Comparison of ENCODE assay signal across 8 cellular contexts in the genomic region with DNA sequence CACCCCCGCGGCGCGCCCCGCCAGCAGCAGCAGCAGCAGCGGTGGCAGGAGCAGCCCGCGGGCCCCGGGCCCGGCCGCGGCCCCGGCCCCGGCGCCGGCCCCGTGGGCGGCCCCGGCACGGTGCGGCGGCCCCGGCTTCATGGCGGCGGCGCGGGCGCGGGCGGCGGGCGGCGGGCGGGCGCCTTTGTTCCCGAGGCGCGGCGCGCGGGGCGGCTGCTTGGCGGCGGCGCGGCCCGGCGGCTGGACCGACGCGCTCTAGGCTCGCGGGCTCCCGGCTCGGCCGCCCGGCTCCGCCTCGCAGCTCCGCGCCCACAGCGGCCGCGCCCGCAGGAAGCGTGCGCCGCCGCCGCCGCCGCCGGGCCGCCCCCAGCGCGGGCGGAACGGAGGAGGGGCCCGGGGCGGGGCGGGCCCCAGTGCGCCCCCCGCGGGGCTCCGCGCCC. TPM values are rescaled to one million over a fixed set of nuclear protein-coding genes. Genes with fewer than 3 reads are reported as not detected.
DNase-seq lines count a peak whose midpoint lies in the region; ATAC-seq and TF ChIP-seq lines count a peak whose summit lies in the region.

A gene with protein sequence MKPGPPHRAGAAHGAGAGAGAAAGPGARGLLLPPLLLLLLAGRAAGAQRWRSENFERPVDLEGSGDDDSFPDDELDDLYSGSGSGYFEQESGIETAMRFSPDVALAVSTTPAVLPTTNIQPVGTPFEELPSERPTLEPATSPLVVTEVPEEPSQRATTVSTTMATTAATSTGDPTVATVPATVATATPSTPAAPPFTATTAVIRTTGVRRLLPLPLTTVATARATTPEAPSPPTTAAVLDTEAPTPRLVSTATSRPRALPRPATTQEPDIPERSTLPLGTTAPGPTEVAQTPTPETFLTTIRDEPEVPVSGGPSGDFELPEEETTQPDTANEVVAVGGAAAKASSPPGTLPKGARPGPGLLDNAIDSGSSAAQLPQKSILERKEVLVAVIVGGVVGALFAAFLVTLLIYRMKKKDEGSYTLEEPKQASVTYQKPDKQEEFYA (minus strand): TSS at position 313 of the 440 bp plus-strand sequence. CDS start 172 bp downstream, at position 141.

- H3F3A ChIP-seq in DOHH2 (ENCODE audit: control insufficient read depth, insufficient read depth), result peaks cover 11% of the 10 kb centered on the region; the same call in 1 of the 2 replicates

- H3K4me1 ChIP-seq in DOHH2 (ENCODE audit: control insufficient read depth, low read length) (peaks cover 31% of the 10 kb centered on the region), right lobe of liver (peaks cover 0 to 4% (median 0%) of the 10 kb centered on the region in 4 donors), testis (peaks cover 8% of the 10 kb centered on the region)

- H4K20me1 ChIP-seq in DOHH2 (ENCODE audit: control insufficient read depth, insufficient read depth, low read depth, low read length), result peaks cover 8% of the 10 kb centered on the region; the same call in 1 of the 2 replicates

- no peaks in the 10 kb centered on the region for H3K27me3 Mint-ChIP-seq in chondrocyte (ENCODE audit: low read depth)

- H3K9me2 ChIP-seq in DOHH2 (replicated peaks; ENCODE audit: control insufficient read depth, low read length), result no peaks in the 10 kb centered on the region

- no CpG with 5 or more reads among the region's 86 CpGs for WGBS in right lobe of liver (ENCODE audit: insufficient coverage, low coverage, low lambda C conversion rate, missing lambda C conversion rate)
- WGBS in testis, 2 donors, result no CpG with 5 or more reads among the region's 86 CpGs

- DNase-seq in NCI-H69 (lab: John Stamatoyannopoulos, UW), result peak; percentile 40
- DNase-seq in chondrocyte (ENCODE audit: low spot score), result no peak
- peak in 1 of 3 donors; percentile 44 for DNase-seq in right lobe of liver
- DNase-seq in testis, result no peak
- DNase-seq in NCI-H82 (lab: John Stamatoyannopoulos, UW), result no peak
- DNase-seq in nucleus accumbens (lab: John Stamatoyannopoulos, UW), result no peak

- no peaks in the 10 kb centered on the region for H3K9me3 Mint-ChIP-seq in chondrocyte (ENCODE audit: low read depth)

- peak within 1 kb of the TSS; percentile 80 for H3K4me3 Mint-ChIP-seq in chondrocyte (ENCODE audit: unreplicated experiment)

- no peaks in the 10 kb centered on the region for H3K36me3 ChIP-seq in DOHH2 (ENCODE audit: control insufficient read depth, low read length)
- no peaks in the 10 kb centered on the region for H3K36me3 ChIP-seq in right lobe of liver
- H3K36me3 ChIP-seq in testis (ENCODE audit: low read depth, missing control alignments), result no peaks in the 10 kb centered on the region

- H3K9me3 ChIP-seq in DOHH2 (ENCODE audit: control insufficient read depth, insufficient read depth, low read length) (no peaks in the 10 kb centered on the region), right lobe of liver (no peaks in the 10 kb centered on the region), testis (no peaks in the 10 kb centered on the region)

- H3K27ac ChIP-seq in DOHH2 (ENCODE audit: low read depth, low read length) (no peak within 1 kb of the TSS), right lobe of liver (peak within 1 kb of the TSS; percentile 4 to 53 (median 20)), testis (no peak within 1 kb of the TSS)

- peaks cover 64% of the 10 kb centered on the region for H3K27me3 ChIP-seq in DOHH2 (ENCODE audit: control insufficient read depth, low read length)
- H3K27me3 ChIP-seq in right lobe of liver, result no peaks in the 10 kb centered on the region
- H3K27me3 ChIP-seq in testis, result no peaks in the 10 kb centered on the region

- peak within 1 kb of the TSS; percentile 41 for H3K4me2 ChIP-seq in DOHH2 (ENCODE audit: low read length)

- intact Hi-C loops in right lobe of liver (cut with DNase I) (no loop called here), testis (cut with DNase I; ENCODE audit: low total_unique reads) (no loop called here)

- H3K4me3 ChIP-seq in DOHH2 (ENCODE audit: low read length) (no peak within 1 kb of the TSS), right lobe of liver (peak within 1 kb of the TSS; percentile 40 to 48 (median 45)), testis (peak within 1 kb of the TSS; percentile 21 to 47)

- TF ChIP-seq POLR2A in right lobe of liver (IDR thresholded peaks at IDR 0.05), result no peak
- no peak for TF ChIP-seq POLR2A in testis (IDR thresholded peaks at IDR 0.05)

- no peaks in the 10 kb centered on the region for H3K36me3 Mint-ChIP-seq in chondrocyte (ENCODE audit: low read depth)

- H3K4me1 Mint-ChIP-seq in chondrocyte (ENCODE audit: low read depth), result peaks cover 25% of the 10 kb centered on the region

- H3K79me2 ChIP-seq in DOHH2 (ENCODE audit: control insufficient read depth, low read length), result no peaks in the 10 kb centered on the region

- TF ChIP-seq CTCF in DOHH2 (IDR thresholded peaks at IDR 0.05; ENCODE audit: low read depth, low read length, poor library complexity, severe bottlenecking) (no peak), chondrocyte (IDR thresholded peaks at IDR 0.05) (no peak), right lobe of liver (IDR thresholded peaks at IDR 0.05) (no peak), testis (IDR thresholded peaks at IDR 0.05) (no peak)

- H3K27ac Mint-ChIP-seq in chondrocyte (ENCODE audit: unreplicated experiment), result no peak within 1 kb of the TSS

- ATAC-seq in right lobe of liver, result peak; percentile 44 to 59 (median 53)
- no peak for ATAC-seq in GM21360 (IDR thresholded peaks at IDR 0.05; ENCODE audit: unreplicated experiment)

RNA-seq across cellular contexts. Expression of the gene that starts here (rescaled TPM):
- total RNA-seq in chondrocyte (46.8 to 69.3 TPM (median 47.3 TPM) in 3 replicates), right lobe of liver (10 to 100 TPM; 13.8 to 45.7 (median 16.2) TPM), testis (1 to 10 TPM; 3.9 to 6.9 TPM)
- polyA plus RNA-seq in testis (ENCODE audit: insufficient read depth, low read depth, low replicate concordance), result 21.2 TPM

Comparison
In these comparisons a context has a peak if more than half of its experiments do, and no peak if none do; other contexts are left out.
1. H3K27ac ChIP-seq: peak in right lobe of liver (3 of 3); none in DOHH2 (single experiment) and testis (0 of 2).